In the genomic region with DNA sequence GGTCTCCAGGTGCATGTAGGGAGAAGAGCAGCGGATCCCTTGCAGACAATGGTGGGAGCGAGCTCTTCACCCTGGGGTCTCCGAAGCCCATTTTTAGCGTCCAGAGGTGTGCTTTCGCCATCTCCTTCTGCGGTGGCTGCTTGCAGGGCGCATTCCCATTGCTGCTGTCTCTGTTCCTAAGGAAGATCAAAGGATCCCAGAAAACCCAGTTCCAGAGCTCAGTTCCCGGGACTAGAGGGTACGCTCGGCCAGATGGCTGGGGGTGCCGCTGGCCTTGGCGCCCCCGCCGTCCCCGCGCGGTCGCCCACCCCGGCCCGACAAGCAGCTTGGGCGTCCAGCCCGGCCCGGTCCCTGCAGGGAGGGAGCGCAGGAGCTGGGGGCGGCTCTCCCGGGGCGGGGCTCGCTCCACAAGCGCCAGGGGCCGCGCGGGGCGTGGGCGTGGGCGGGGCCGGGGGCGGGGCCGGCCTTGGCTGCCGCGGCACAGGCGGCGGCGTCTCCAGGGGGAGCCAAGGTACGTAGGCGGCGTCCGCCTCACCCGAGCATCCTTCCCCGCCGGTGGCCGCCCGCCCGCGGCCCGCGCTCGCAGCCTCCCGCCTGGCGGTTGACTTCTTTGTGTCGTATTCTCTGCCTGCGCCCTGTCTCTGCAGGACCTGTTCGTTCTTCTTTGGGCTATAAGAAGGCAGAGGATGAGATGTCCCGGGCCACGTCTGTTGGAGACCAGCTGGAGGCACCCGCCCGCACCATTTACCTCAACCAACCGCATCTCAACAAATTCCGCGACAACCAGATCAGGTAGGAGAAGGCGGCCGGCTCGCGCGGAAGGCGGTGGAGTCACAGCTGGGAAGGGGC, we compare ENCODE assay signal across 8 cellular contexts.
DNase-seq lines count a peak whose midpoint lies in the region; ATAC-seq and TF ChIP-seq lines count a peak whose summit lies in the region.

No MANE protein-coding gene starts in this region.

- no peak for TF ChIP-seq EP300 in ovary (IDR thresholded peaks at IDR 0.05)

- H3K4me3 ChIP-seq in AG04450 (ENCODE audit: low read depth, low read length) (peak overlapping the region; percentile 45), iPS-18c (ENCODE audit: insufficient read depth, low read depth, low read length) (peak overlapping the region; percentile 69), ovary (no peak overlapping the region)

- intact Hi-C loops in activated T-helper 1 cell treated with anti-CD3 and anti-CD28 coated beads, Interleukin-12 subunit alpha, Interleukin-12 subunit beta, Interleukin-2, Interleukin-4 antibody, amounts not matched to agents 30 ng/mL and 10 ng/mL and 1 ng/mL, durations not matched to agents 14 hours and 24 hours and 36 hours (cut with micrococcal nuclease), result no loop called here
- intact Hi-C loops in ovary (cut with DNase I), result no loop called here

- no peaks in the 10 kb centered on the region for H3K4me1 ChIP-seq in ovary (ENCODE audit: insufficient read depth)

- DNase-seq in AG04450 (ENCODE audit: low read depth, low spot score), result no peak
- peak; percentile 21 for DNase-seq in H4 (ENCODE audit: low spot score)
- no peak for DNase-seq in NCI-H446 (lab: John Stamatoyannopoulos, UW)
- no peak for DNase-seq in activated T-helper 1 cell treated with anti-CD3 and anti-CD28 coated beads, Interleukin-12 subunit alpha, Interleukin-12 subunit beta, Interleukin-2, Interleukin-4 antibody, amounts not matched to agents 30 ng/mL and 10 ng/mL and 1 ng/mL, durations not matched to agents 14 hours and 24 hours and 36 hours (ENCODE audit: low spot score)
- DNase-seq in ovary, result no peak

- H3K27ac ChIP-seq in AG04450 (ENCODE audit: low read depth, low read length), result no peak overlapping the region
- H3K27ac ChIP-seq in VCaP, result peak overlapping the region; percentile 69
- H3K27ac ChIP-seq in ovary, result no peak overlapping the region

- no peak overlapping the region for H3K4me3 Mint-ChIP-seq in activated T-helper 1 cell treated with anti-CD3 and anti-CD28 coated beads, Interleukin-12 subunit alpha, Interleukin-12 subunit beta, Interleukin-2, Interleukin-4 antibody, amounts not matched to agents 30 ng/mL and 10 ng/mL and 1 ng/mL, durations not matched to agents 14 hours and 24 hours and 36 hours

- H3K4me1 Mint-ChIP-seq in activated T-helper 1 cell treated with anti-CD3 and anti-CD28 coated beads, Interleukin-12 subunit alpha, Interleukin-12 subunit beta, Interleukin-2, Interleukin-4 antibody, amounts not matched to agents 30 ng/mL and 10 ng/mL and 1 ng/mL, durations not matched to agents 14 hours and 24 hours and 36 hours (ENCODE audit: low read depth), result peaks cover 5% of the 10 kb centered on the region

- CTCF ChIA-PET in AG04450 (lab: Charles Lee), result no interaction called here

- H3K27me3 ChIP-seq in AG04450 (ENCODE audit: control insufficient read depth, insufficient read depth, low read length), result peaks cover 10% of the 10 kb centered on the region
- H3K27me3 ChIP-seq in ovary, result no peaks in the 10 kb centered on the region

- TF ChIP-seq POLR2A in ovary (IDR thresholded peaks at IDR 0.05), result no peak

- POLR2A ChIA-PET in AG04450 (lab: Yijun Ruan, JAX), result no interaction called here

- H3K36me3 ChIP-seq in ovary, result no peaks in the 10 kb centered on the region

- no peaks in the 10 kb centered on the region; the same call in 1 of the 2 replicates for H3K9me3 ChIP-seq in AG04450 (ENCODE audit: control insufficient read depth, insufficient read depth, low read length)
- no peaks in the 10 kb centered on the region for H3K9me3 ChIP-seq in iPS-18c (ENCODE audit: control insufficient read depth, insufficient read depth, low read length)
- H3K9me3 ChIP-seq in ovary, result no peaks in the 10 kb centered on the region

- H3K9me3 Mint-ChIP-seq in activated T-helper 1 cell treated with anti-CD3 and anti-CD28 coated beads, Interleukin-12 subunit alpha, Interleukin-12 subunit beta, Interleukin-2, Interleukin-4 antibody, amounts not matched to agents 30 ng/mL and 10 ng/mL and 1 ng/mL, durations not matched to agents 14 hours and 24 hours and 36 hours, result no peaks in the 10 kb centered on the region

- peaks cover 43% of the 10 kb centered on the region for H3K27me3 Mint-ChIP-seq in activated T-helper 1 cell treated with anti-CD3 and anti-CD28 coated beads, Interleukin-12 subunit alpha, Interleukin-12 subunit beta, Interleukin-2, Interleukin-4 antibody, amounts not matched to agents 30 ng/mL and 10 ng/mL and 1 ng/mL, durations not matched to agents 14 hours and 24 hours and 36 hours (ENCODE audit: insufficient read depth)

- peaks cover 2% of the 10 kb centered on the region for H3K36me3 Mint-ChIP-seq in activated T-helper 1 cell treated with anti-CD3 and anti-CD28 coated beads, Interleukin-12 subunit alpha, Interleukin-12 subunit beta, Interleukin-2, Interleukin-4 antibody, amounts not matched to agents 30 ng/mL and 10 ng/mL and 1 ng/mL, durations not matched to agents 14 hours and 24 hours and 36 hours (ENCODE audit: low read depth)

- no peak for TF ChIP-seq CTCF in AG04450 (IDR thresholded peaks at IDR 0.05; ENCODE audit: low read depth, low read length)
- TF ChIP-seq CTCF in VCaP (conservative IDR thresholded peaks at IDR 0.05), result no peak; the same call in 1 of the 2 replicates
- TF ChIP-seq CTCF in ovary (IDR thresholded peaks at IDR 0.05), result no peak

- no peak overlapping the region for H3K27ac Mint-ChIP-seq in activated T-helper 1 cell treated with anti-CD3 and anti-CD28 coated beads, Interleukin-12 subunit alpha, Interleukin-12 subunit beta, Interleukin-2, Interleukin-4 antibody, amounts not matched to agents 30 ng/mL and 10 ng/mL and 1 ng/mL, durations not matched to agents 14 hours and 24 hours and 36 hours

- 3 to 4% (median 4%) methylated on average over 41 to 75 of the region's 75 CpGs for WGBS in ovary, 3 donors

- no peak for ATAC-seq in GM18861 (IDR thresholded peaks at IDR 0.05; ENCODE audit: unreplicated experiment)
